19 cellular contexts compared by ENCODE assay signal in the genomic region with DNA sequence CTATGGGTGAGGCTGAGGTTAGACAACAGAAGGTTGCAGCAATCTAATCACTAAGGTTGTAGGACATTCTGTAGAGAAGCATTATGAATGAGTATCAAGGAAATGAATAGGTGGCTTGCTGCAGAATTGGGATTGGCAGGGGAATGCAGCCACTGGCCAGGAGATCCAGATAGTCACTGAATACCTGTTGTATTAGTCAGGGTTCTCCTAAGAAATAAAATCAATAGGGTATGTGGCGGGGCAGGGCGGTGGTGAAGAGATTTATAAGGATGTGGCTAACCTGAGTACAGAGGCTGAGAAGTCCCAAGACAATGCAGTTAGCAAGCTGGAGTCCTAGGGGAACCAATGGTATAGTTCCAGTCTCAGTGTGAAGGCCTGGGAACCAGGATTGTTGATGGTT.
DNase-seq lines count a peak whose midpoint lies in the region; ATAC-seq and TF ChIP-seq lines count a peak whose summit lies in the region.
"Had no signal": no experiment of that assay in that cellular context is flagged by ENCODE, and none has a peak within 500 bp of the region (broad histone marks: within the 10 kb centered on the region; RNA-seq: fewer than 3 reads in every experiment).

No MANE protein-coding gene starts in this region.

- no peaks in the 10 kb centered on the region for H3K79me2 ChIP-seq in HCT116 (ENCODE audit: insufficient read depth, low read length)
- no peaks in the 10 kb centered on the region for H3K79me2 ChIP-seq in PC-9 (ENCODE audit: low read depth)

- no peak for TF ChIP-seq POLR2A in HCT116 (IDR thresholded peaks at IDR 0.05; ENCODE audit: borderline replicate concordance, extremely low read depth, insufficient read depth, insufficient read length)

- DNase-seq in HCT116 (ENCODE audit: low read depth, low spot score) (peak; percentile 36), PC-9 (peak; percentile 24 to 74), epithelial cell of prostate (ENCODE audit: low read depth, low spot score) (peak; percentile 39), mucosa of gallbladder (ENCODE audit: low spot score) (peak; percentile 72), NCI-H2081 treated with DMSO at 0.1 percent for 48 hours (lab: John Stamatoyannopoulos, UW) (no peak), T-helper 2 cell (no peak), anterior cingulate cortex (lab: John Stamatoyannopoulos, UW) (no peak)
- DNase-seq in stimulated activated naive CD4-positive, alpha-beta T cell treated with Interleukin-2 at 50 U/mL for 16 hours (lab: John Stamatoyannopoulos, UW) = no peak
- DNase-seq: Kasumi-1, NCI-H1092, NCI-H146, NCI-H2029 treated with DMSO at 0.1 percent for 48 hours, NCI-H2171, NCI-H345, NCI-H524, NCI-H82, SHP77 had no signal

- H3K36me3 ChIP-seq in HCT116 (ENCODE audit: control insufficient read depth in 1 of 2, insufficient read depth in 2 of 2, low read length in 2 of 2) (no peaks in the 10 kb centered on the region), PC-9 (ENCODE audit: low read depth) (no peaks in the 10 kb centered on the region)

- intact Hi-C loops in HCT116 (cut with micrococcal nuclease) (no loop called here), PC-9 (cut with micrococcal nuclease; ENCODE audit: unreplicated experiment) (no loop called here)

- BruUV-seq in HCT116 (replicated peaks; lab: Mats Ljungman, UMichigan) (no TSS peak), PC-9 (replicated peaks; lab: Mats Ljungman, UMichigan) (no TSS peak)

- peak; percentile 94 for ATAC-seq in HCT116
- ATAC-seq: A549, GM12878 had no signal

- H3K4me3 ChIP-seq in HCT116 (replicated peaks in 1 of 2; ENCODE audit: low read depth in 1 of 2, low read length in 2 of 2) (no peak overlapping the region), PC-9 (no peak overlapping the region)
- H3K4me3 ChIP-seq: A549, GM12878 had no signal

- no peak overlapping the region for H3K9ac ChIP-seq in HCT116 (ENCODE audit: low read length)

- H3F3A ChIP-seq in PC-9 (ENCODE audit: insufficient read depth, low read depth) = peaks cover 11% of the 10 kb centered on the region; the same call in 1 of the 2 replicates

- H2AFZ ChIP-seq in HCT116 (ENCODE audit: low read depth, low read length, poor library complexity, severe bottlenecking) (peak overlapping the region; percentile 47), PC-9 (no peak overlapping the region)

- H3K4me2 ChIP-seq in HCT116 (ENCODE audit: low read length) (peak overlapping the region; percentile 58), PC-9 (peak overlapping the region; percentile 28)
- H3K4me2 ChIP-seq: A549 had no signal

- no peak overlapping the region for H3K27ac ChIP-seq in HCT116 (ENCODE audit: low read depth, low read length)
- peak overlapping the region; percentile 39; the same call in 1 of the 2 replicates for H3K27ac ChIP-seq in PC-9
- H3K27ac ChIP-seq in epithelial cell of prostate = peak overlapping the region; percentile 70
- H3K27ac ChIP-seq: A549 had no signal

- TF ChIP-seq CTCF in HCT116 (IDR thresholded peaks at IDR 0.05 in 2 of 3, conservative IDR thresholded peaks at IDR 0.05 in 1 of 3; ENCODE audit: borderline replicate concordance in 1 of 3, insufficient read depth in 1 of 3, low read depth in 2 of 3, low read length in 2 of 3) (no peak), PC-9 (conservative IDR thresholded peaks at IDR 0.05) (no peak)

- H3K27me3 ChIP-seq in HCT116 (ENCODE audit: insufficient read depth, low read length) = no peaks in the 10 kb centered on the region
- H3K27me3 ChIP-seq in PC-9 (ENCODE audit: insufficient read depth, low read depth) = no peaks in the 10 kb centered on the region

- POLR2A ChIA-PET in HCT116 (lab: Charles Lee) (no interaction called here), PC-9 (lab: Charles Lee; ENCODE audit: unreplicated experiment) (no interaction called here)

- CTCF ChIA-PET in HCT116 (lab: Charles Lee) = no interaction called here
- CTCF ChIA-PET in PC-9 (lab: Charles Lee) = no interaction called here

- RAD21 ChIA-PET in HCT116 (lab: Charles Lee; ENCODE audit: low non-redundant PET in 1 of 2, low total read pairs in 2 of 2, uncharacterized antibody in 2 of 2, unreplicated experiment in 2 of 2) = no interaction called here

- no peaks in the 10 kb centered on the region for H3K9me3 ChIP-seq in HCT116 (ENCODE audit: control insufficient read depth in 1 of 2, insufficient read depth in 1 of 2, low read depth in 1 of 2, low read length in 2 of 2)
- H3K9me3 ChIP-seq in PC-9 (ENCODE audit: insufficient read depth, low read depth) = 0 out of 2 replicates have a peak, but pooled peaks cover 6% of the 10 kb centered on the region
- H3K9me3 ChIP-seq: A549 had no signal

- no peak for TF ChIP-seq RAD21 in HCT116 (IDR thresholded peaks at IDR 0.05; ENCODE audit: low read depth)

- H4K20me1 ChIP-seq in HCT116 (ENCODE audit: insufficient read depth) (no peaks in the 10 kb centered on the region), PC-9 (ENCODE audit: insufficient read depth) (no peaks in the 10 kb centered on the region)

- H3K4me1 ChIP-seq in HCT116 (ENCODE audit: control insufficient read depth in 1 of 2, insufficient read depth in 2 of 2, low read length in 2 of 2) (peaks cover 8 to 22% of the 10 kb centered on the region in 2 experiments), PC-9 (replicated peaks; ENCODE audit: insufficient read depth) (peaks cover 6% of the 10 kb centered on the region)
- H3K4me1 ChIP-seq: A549 had no signal

- H3K9me2 ChIP-seq in HCT116 (ENCODE audit: insufficient read depth) (no peaks in the 10 kb centered on the region), PC-9 (ENCODE audit: insufficient read depth) (no peaks in the 10 kb centered on the region)

TF ChIP-seq in HCT116, 20 proteins besides CTCF, POLR2A, EP300 and RAD21:
- TF ChIP-seq FOSL1 (IDR thresholded peaks at IDR 0.05; ENCODE audit: low read depth) (peak; percentile 51; the same call in 1 of the 2 replicates), SP1 (IDR thresholded peaks at IDR 0.05; ENCODE audit: low read depth) (peak; percentile 45; the same call in 1 of the 2 replicates), CBX3 (IDR thresholded peaks at IDR 0.05; ENCODE audit: low read depth) (peak; percentile 63; the same call in 1 of the 2 replicates), JUND (IDR thresholded peaks at IDR 0.05) (peak; percentile 57), YY1 (IDR thresholded peaks at IDR 0.05; ENCODE audit: extremely low read depth, insufficient replicate concordance, low read depth, low read length) (no peak)
- TF ChIP-seq, protein P1, sequence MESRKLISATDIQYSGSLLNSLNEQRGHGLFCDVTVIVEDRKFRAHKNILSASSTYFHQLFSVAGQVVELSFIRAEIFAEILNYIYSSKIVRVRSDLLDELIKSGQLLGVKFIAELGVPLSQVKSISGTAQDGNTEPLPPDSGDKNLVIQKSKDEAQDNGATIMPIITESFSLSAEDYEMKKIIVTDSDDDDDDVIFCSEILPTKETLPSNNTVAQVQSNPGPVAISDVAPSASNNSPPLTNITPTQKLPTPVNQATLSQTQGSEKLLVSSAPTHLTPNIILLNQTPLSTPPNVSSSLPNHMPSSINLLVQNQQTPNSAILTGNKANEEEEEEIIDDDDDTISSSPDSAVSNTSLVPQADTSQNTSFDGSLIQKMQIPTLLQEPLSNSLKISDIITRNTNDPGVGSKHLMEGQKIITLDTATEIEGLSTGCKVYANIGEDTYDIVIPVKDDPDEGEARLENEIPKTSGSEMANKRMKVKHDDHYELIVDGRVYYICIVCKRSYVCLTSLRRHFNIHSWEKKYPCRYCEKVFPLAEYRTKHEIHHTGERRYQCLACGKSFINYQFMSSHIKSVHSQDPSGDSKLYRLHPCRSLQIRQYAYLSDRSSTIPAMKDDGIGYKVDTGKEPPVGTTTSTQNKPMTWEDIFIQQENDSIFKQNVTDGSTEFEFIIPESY (IDR thresholded peaks at IDR 0.05; ENCODE audit: extremely low read depth, insufficient replicate concordance, low read length) = no peak

Comparison
In these comparisons a context has a peak if more than half of its experiments do, and no peak if none do; other contexts are left out.
1. DNase-seq: peak in HCT116 (single experiment), PC-9 (2 of 2), epithelial cell of prostate (single experiment) and mucosa of gallbladder (single experiment); none in stimulated activated naive CD4-positive, alpha-beta T cell treated with Interleukin-2 at 50 U/mL for 16 hours (single experiment), NCI-H2081 treated with DMSO at 0.1 percent for 48 hours (single experiment), T-helper 2 cell (0 of 5) and anterior cingulate cortex (0 of 58).